Comparison of ENCODE assay signal across 17 cellular contexts in genomic region chr7:29976265-29976664, GRCh38. TPM values are rescaled to one million over a fixed set of nuclear protein-coding genes. Genes with fewer than 3 reads are reported as not detected.
DNase-seq lines count a peak whose midpoint lies in the region; ATAC-seq and TF ChIP-seq lines count a peak whose summit lies in the region.
"Had no signal": no experiment of that assay in that cellular context is flagged by ENCODE, and none has a peak within 500 bp of the region (broad histone marks: within the 10 kb centered on the region; RNA-seq: fewer than 3 reads in every experiment).

No MANE protein-coding gene starts in this region.

- H3K36me3 ChIP-seq in adipocyte (ENCODE audit: control insufficient read depth, insufficient read depth, low read length, severe bottlenecking) (peaks cover 7% of the 10 kb centered on the region), esophagus squamous epithelium (no peaks in the 10 kb centered on the region), lower lobe of right lung (no peaks in the 10 kb centered on the region)
- H3K36me3 ChIP-seq: heart right ventricle had no signal

- no peaks in the 10 kb centered on the region for H3K27me3 ChIP-seq in adipocyte (replicated peaks; ENCODE audit: control insufficient read depth, insufficient read depth, low read length)
- H3K27me3 ChIP-seq in esophagus squamous epithelium, result no peaks in the 10 kb centered on the region
- H3K27me3 ChIP-seq in lower lobe of right lung (ENCODE audit: low read depth), result no peaks in the 10 kb centered on the region
- H3K27me3 ChIP-seq: heart right ventricle, MG63 had no signal

- H3K9ac ChIP-seq in adipocyte (ENCODE audit: low read length), result peak overlapping the region; percentile 56

- peaks cover 34% of the 10 kb centered on the region for H3K4me1 ChIP-seq in adipocyte (ENCODE audit: control insufficient read depth, insufficient read depth, low read length)
- peaks cover 0 to 32% (median 5%) of the 10 kb centered on the region in 3 donors for H3K4me1 ChIP-seq in esophagus squamous epithelium
- H3K4me1 ChIP-seq in lower lobe of right lung, result peaks cover 12% of the 10 kb centered on the region

- TF ChIP-seq POLR2A in esophagus squamous epithelium (IDR thresholded peaks at IDR 0.05), result no peak

- 62 to 67% methylated on average over 4 of the region's 4 CpGs for WGBS in esophagus squamous epithelium, 2 donors

- H3K9me3 ChIP-seq in adipocyte (ENCODE audit: control insufficient read depth, low read length), result no peaks in the 10 kb centered on the region
- H3K9me3 ChIP-seq in esophagus squamous epithelium, result no peaks in the 10 kb centered on the region
- no peaks in the 10 kb centered on the region for H3K9me3 ChIP-seq in lower lobe of right lung
- H3K9me3 ChIP-seq: heart right ventricle, MG63 had no signal

- H3K4me3 ChIP-seq in adipocyte (ENCODE audit: low read length), result peak overlapping the region; percentile 76
- peak overlapping the region in 2 of 4 donors; percentile 24 to 40 for H3K4me3 ChIP-seq in esophagus squamous epithelium
- peak overlapping the region; percentile 16 for H3K4me3 ChIP-seq in lower lobe of right lung
- H3K4me3 ChIP-seq: heart right ventricle, MG63 had no signal

- intact Hi-C loops in esophagus squamous epithelium (cut with DNase I), result no loop called here
- intact Hi-C loops in lower lobe of right lung (cut with DNase I), result no loop called here

- ATAC-seq in lower lobe of right lung, result peak; percentile 42 to 47
- ATAC-seq: stimulated activated naive B cell treated with anti-CD40 and anti-IgM and Interleukin-4, amounts not matched to agents 10 μg/mL and 1 μg/mL and 100 μg/mL, for 72 hours had no signal

- no peak for TF ChIP-seq CTCF in esophagus squamous epithelium (IDR thresholded peaks at IDR 0.05)
- TF ChIP-seq CTCF in lower lobe of right lung (IDR thresholded peaks at IDR 0.05), result no peak

- peak overlapping the region in 3 of 4 donors; percentile 40 to 69 (median 62) for H3K27ac ChIP-seq in esophagus squamous epithelium
- H3K27ac ChIP-seq in lower lobe of right lung, result peak overlapping the region; percentile 25
- peak overlapping the region; percentile 22 for H3K27ac ChIP-seq in temporal lobe (ENCODE audit: low read depth, low read length)
- H3K27ac ChIP-seq: epithelial cell of prostate, heart right ventricle had no signal

- DNase-seq in adipocyte (ENCODE audit: low read depth), result peak; percentile 53
- DNase-seq in esophagus squamous epithelium (lab: John Stamatoyannopoulos, UW), result no peak
- no peak for DNase-seq in lower lobe of right lung
- DNase-seq in T-helper 9 cell, result no peak
- no peak for DNase-seq in HUDEP-2 (lab: John Stamatoyannopoulos, UW; ENCODE audit: unreplicated experiment in 76 of 76)
- no peak for DNase-seq in stimulated activated CD4-positive, alpha-beta T cell treated with anti-CD3 and anti-CD28 coated beads, Interleukin-2, amount 100 ng/mL, for 24 hours
- DNase-seq: activated CD4-positive, alpha-beta T cell treated with anti-CD3 and anti-CD28 coated beads for 48 hours; activated gamma-delta T cell; AML-193; cortex of kidney; heart right ventricle; MG63; NCI-H1694; NCI-H345; stimulated activated naive B cell treated with anti-CD40 and anti-IgM and Interleukin-4, amounts not matched to agents 10 μg/mL and 1 μg/mL and 100 μg/mL, for 72 hours had no signal

RNA-seq across cellular contexts. Expression of gene SCRN1, which starts 13.3 kb away (rescaled TPM):
- 10 to 100 TPM in 3 of 4 donors, 1 to 10 TPM in 1; 6.3 to 27.8 (median 20.5) TPM for total RNA-seq in esophagus squamous epithelium
- 28.2 TPM for total RNA-seq in lower lobe of right lung
- 102 TPM for total RNA-seq in temporal lobe

RNA-seq across cellular contexts. Expression of gene FKBP14, which starts 50.2 kb away (rescaled TPM):
- 1 to 10 TPM; 3.3 to 8.0 (median 7.5) TPM for total RNA-seq in esophagus squamous epithelium
- total RNA-seq in lower lobe of right lung, result 11.7 TPM
- 7.4 TPM for total RNA-seq in temporal lobe

RNA-seq across cellular contexts. Expression of gene PLEKHA8, which starts 51.9 kb away (rescaled TPM):
- total RNA-seq in esophagus squamous epithelium, result 10 to 100 TPM in 1 of 4 donors, 1 to 10 TPM in 3; 5.1 to 10.5 (median 5.9) TPM
- 8.8 TPM for total RNA-seq in lower lobe of right lung
- 24.3 TPM for total RNA-seq in temporal lobe
